Comparison of ENCODE assay signal across 20 cellular contexts in genomic region chr21:42417533-42417932, GRCh38. TPM values are rescaled to one million over a fixed set of nuclear protein-coding genes. Genes with fewer than 3 reads are reported as not detected.
DNase-seq lines count a peak whose midpoint lies in the region; FAIRE-seq lines count a peak whose summit lies in the region.
"Had no signal": no experiment of that assay in that cellular context is flagged by ENCODE, and none has a peak within 500 bp of the region (broad histone marks: within the 10 kb centered on the region; RNA-seq: fewer than 3 reads in every experiment).

No MANE protein-coding gene starts in this region.

- no peaks in the 10 kb centered on the region for H3K27me3 Mint-ChIP-seq in activated naive CD8-positive, alpha-beta T cell treated with anti-CD3 and anti-CD28 coated beads for 36 hours

- H3K4me1 Mint-ChIP-seq in activated naive CD8-positive, alpha-beta T cell treated with anti-CD3 and anti-CD28 coated beads for 36 hours, result peaks cover 83% of the 10 kb centered on the region

- no peaks in the 10 kb centered on the region for H3K36me3 ChIP-seq in MG63
- H3K36me3 ChIP-seq: lower lobe of right lung, pancreas, right lobe of liver, suprapubic skin had no signal

- peak; percentile 53 for FAIRE-seq in GM19239 (lab: Jason Lieb, UNC)
- FAIRE-seq: islet of Langerhans, pancreas had no signal

- peak overlapping the region; percentile 83 for H3K27ac Mint-ChIP-seq in activated naive CD8-positive, alpha-beta T cell treated with anti-CD3 and anti-CD28 coated beads for 36 hours
- H3K27ac Mint-ChIP-seq: HFFc6, WTC11 had no signal

- DNase-seq in stimulated activated CD4-positive, alpha-beta T cell treated with anti-CD3 and anti-CD28 coated beads, Interleukin-15, amount 100 ng/mL, for 24 hours, result peak; percentile 59
- no peak for DNase-seq in stimulated activated CD4-positive, alpha-beta T cell treated with anti-CD3 and anti-CD28 coated beads, Interleukin-2, amount 100 ng/mL, for 24 hours
- DNase-seq in GM19239 (ENCODE audit: insufficient read length, low spot score) (peak; percentile 28), T-helper 9 cell (no peak), MG63 (no peak), RPMI8226 (no peak)
- DNase-seq in activated naive CD8-positive, alpha-beta T cell treated with anti-CD3 and anti-CD28 coated beads for 36 hours, result no peak
- peak; percentile 39 for DNase-seq in stimulated activated CD8-positive, alpha-beta memory T cell treated with anti-CD3 and anti-CD28 coated beads, Interleukin-4, amount 100 ng/mL, for 48 hours
- DNase-seq: HFFc6, lower lobe of right lung, NCI-H1417, NCI-H2171 treated with DMSO at 0.1 percent for 48 hours, NCI-H748 treated with DMSO at 0.1 percent for 48 hours, pancreas, right lobe of liver had no signal

- H3K9me3 Mint-ChIP-seq in activated naive CD8-positive, alpha-beta T cell treated with anti-CD3 and anti-CD28 coated beads for 36 hours, result peaks cover 10% of the 10 kb centered on the region

- no peaks in the 10 kb centered on the region for H3K9me3 ChIP-seq in MG63
- H3K9me3 ChIP-seq: lower lobe of right lung, pancreas, right lobe of liver, suprapubic skin had no signal

- H3K36me3 Mint-ChIP-seq in activated naive CD8-positive, alpha-beta T cell treated with anti-CD3 and anti-CD28 coated beads for 36 hours, result peaks cover 85% of the 10 kb centered on the region
- H3K36me3 Mint-ChIP-seq: WTC11 had no signal

- no peak overlapping the region for H3K4me3 ChIP-seq in MG63
- H3K4me3 ChIP-seq: lower lobe of right lung, pancreas, right lobe of liver, suprapubic skin had no signal

- H3K27me3 ChIP-seq in MG63, result peaks cover 10% of the 10 kb centered on the region; the same call in 1 of the 2 replicates
- H3K27me3 ChIP-seq: pancreas, right lobe of liver had no signal

- no peak overlapping the region for H3K4me3 Mint-ChIP-seq in activated naive CD8-positive, alpha-beta T cell treated with anti-CD3 and anti-CD28 coated beads for 36 hours
- H3K4me3 Mint-ChIP-seq: HFFc6, WTC11 had no signal

RNA-seq across cellular contexts. Expression of gene UBASH3A, which starts 13.8 kb away (rescaled TPM):
- 10 to 100 TPM; 38.9 to 41.1 TPM for total RNA-seq in activated naive CD8-positive, alpha-beta T cell treated with anti-CD3 and anti-CD28 coated beads for 36 hours
- total RNA-seq in MG63 (2014; rRNA removed; shearing (Covaris generic); ENCODE audit: low replicate concordance), result not detected in 2 replicates
- total RNA-seq: HFFc6, HT1080, OCI-LY7, WTC11 had no signal

RNA-seq across cellular contexts. Expression of gene TMPRSS3, which starts 21.7 kb away (rescaled TPM):
- total RNA-seq in activated naive CD8-positive, alpha-beta T cell treated with anti-CD3 and anti-CD28 coated beads for 36 hours, result 10 to 100 TPM; 49.1 to 50.7 TPM
- not detected in 2 replicates for total RNA-seq in MG63 (2014; rRNA removed; shearing (Covaris generic); ENCODE audit: low replicate concordance)
- total RNA-seq: HFFc6, HT1080, OCI-LY7 had no signal

RNA-seq across cellular contexts. Expression of gene TFF1, which starts 51.2 kb away (rescaled TPM):
- total RNA-seq in activated naive CD8-positive, alpha-beta T cell treated with anti-CD3 and anti-CD28 coated beads for 36 hours, result not detected
- total RNA-seq in MG63 (2014; rRNA removed; shearing (Covaris generic); ENCODE audit: low replicate concordance), result not detected in 2 replicates
- total RNA-seq: HFFc6, HT1080, lower lobe of right lung, OCI-LY7, right lobe of liver, suprapubic skin had no signal

Comparison
In these comparisons a context has a peak if more than half of its experiments do, and no peak if none do; other contexts are left out.
1. DNase-seq: peak in stimulated activated CD4-positive, alpha-beta T cell treated with anti-CD3 and anti-CD28 coated beads, Interleukin-15, amount 100 ng/mL, for 24 hours (single experiment), GM19239 (single experiment) and stimulated activated CD8-positive, alpha-beta memory T cell treated with anti-CD3 and anti-CD28 coated beads, Interleukin-4, amount 100 ng/mL, for 48 hours (single experiment); none in stimulated activated CD4-positive, alpha-beta T cell treated with anti-CD3 and anti-CD28 coated beads, Interleukin-2, amount 100 ng/mL, for 24 hours (0 of 2), activated naive CD8-positive, alpha-beta T cell treated with anti-CD3 and anti-CD28 coated beads for 36 hours (single experiment), T-helper 9 cell (single experiment), MG63 (single experiment) and RPMI8226 (single experiment).
2. RNA of gene UBASH3A, which starts 13.8 kb away (total RNA-seq): 38.9 to 41.1 TPM in activated naive CD8-positive, alpha-beta T cell treated with anti-CD3 and anti-CD28 coated beads for 36 hours; not detected in MG63; every median in the first group is over 10 times any median in the second.
3. RNA of gene TMPRSS3, which starts 21.7 kb away (total RNA-seq): 49.1 to 50.7 TPM in activated naive CD8-positive, alpha-beta T cell treated with anti-CD3 and anti-CD28 coated beads for 36 hours; not detected in MG63; every median in the first group is over 10 times any median in the second.